Comparison of ENCODE assay signal across 26 cellular contexts in genomic region chr1:225406976-225407725, GRCh38. TPM values are rescaled to one million over a fixed set of nuclear protein-coding genes. Genes with fewer than 3 reads are reported as not detected.
DNase-seq lines count a peak whose midpoint lies in the region; ATAC-seq, FAIRE-seq and TF ChIP-seq lines count a peak whose summit lies in the region.
"Had no signal": no experiment of that assay in that cellular context is flagged by ENCODE, and none has a peak within 500 bp of the region (broad histone marks: within the 10 kb centered on the region; RNA-seq: fewer than 3 reads in every experiment).

No MANE protein-coding gene starts in this region.

- peaks cover 51% of the 10 kb centered on the region for H3K36me3 ChIP-seq in CD4-positive, alpha-beta memory T cell (ENCODE audit: insufficient read depth, low read length)
- peaks cover 21 to 89% (median 22%) of the 10 kb centered on the region in 3 experiments for H3K36me3 ChIP-seq in naive thymus-derived CD4-positive, alpha-beta T cell (ENCODE audit: control insufficient read depth in 2 of 3, insufficient read depth in 3 of 3, low read length in 3 of 3)
- peaks cover 4 to 97% of the 10 kb centered on the region in 2 donors for H3K36me3 ChIP-seq in left lung
- H3K36me3 ChIP-seq: breast epithelium had no signal

- H3K27ac Mint-ChIP-seq in T-helper 2 cell treated with Interferon-gamma antibody and Interleukin-4, amounts not matched to agents 5 μg/mL and 100 μg/mL, for 36 hours = peak overlapping the region; percentile 33
- H3K27ac Mint-ChIP-seq in CD4-positive, alpha-beta memory T cell = peak overlapping the region in 5 of 7 donors; percentile 18 to 83 (median 62)
- peak overlapping the region; percentile 41 for H3K27ac Mint-ChIP-seq in activated B cell treated with CpG ODN at 0.5 μM for 24 hours
- peak overlapping the region in 5 of 9 donors; percentile 4 to 67 (median 54) for H3K27ac Mint-ChIP-seq in naive thymus-derived CD4-positive, alpha-beta T cell
- H3K27ac Mint-ChIP-seq: activated CD4-positive, alpha-beta T cell treated with anti-CD3 and anti-CD28 coated beads, Interleukin-2, amount 10 ng/mL, durations not matched to agents 7 days and 5 days; B cell had no signal

- peaks cover 75% of the 10 kb centered on the region for H3K36me3 Mint-ChIP-seq in T-helper 2 cell treated with Interferon-gamma antibody and Interleukin-4, amounts not matched to agents 5 μg/mL and 100 μg/mL, for 36 hours (ENCODE audit: low read depth)
- peaks cover 76 to 77% of the 10 kb centered on the region in 2 donors for H3K36me3 Mint-ChIP-seq in CD4-positive, alpha-beta memory T cell
- peaks cover 84% of the 10 kb centered on the region for H3K36me3 Mint-ChIP-seq in activated B cell treated with CpG ODN at 0.5 μM for 24 hours (ENCODE audit: low read depth)
- H3K36me3 Mint-ChIP-seq in naive thymus-derived CD4-positive, alpha-beta T cell = peaks cover 9 to 69% (median 38%) of the 10 kb centered on the region in 5 donors

- TF ChIP-seq CTCF in activated B cell treated with CpG ODN at 0.5 μM for 24 hours (IDR thresholded peaks at IDR 0.05) (no peak), left lung (IDR thresholded peaks at IDR 0.05) (no peak)

- CTCF ChIA-PET in CD4-positive, alpha-beta memory T cell (lab: Charles Lee; ENCODE audit: partially characterized antibody) = interaction anchor here (1.3 to 2.3 kb wide), 2 partner anchors 11 to 15 kb away, joined by 3 to 5 read pairs; no protein-coding TSS in a partner anchor
- CTCF ChIA-PET in activated B cell treated with CpG ODN at 0.5 μM for 24 hours (lab: Charles Lee) = no interaction called here
- CTCF ChIA-PET in naive thymus-derived CD4-positive, alpha-beta T cell (lab: Charles Lee) = no interaction called here

- no peak overlapping the region for H3K4me3 ChIP-seq in CD4-positive, alpha-beta memory T cell (ENCODE audit: low read length in 2 of 2)
- H3K4me3 ChIP-seq in naive thymus-derived CD4-positive, alpha-beta T cell (ENCODE audit: low read length) = no peak overlapping the region
- H3K4me3 ChIP-seq in left lung = no peak overlapping the region
- H3K4me3 ChIP-seq: breast epithelium, GM12878, PC-9, sigmoid colon, upper lobe of right lung had no signal

- DNase-seq in T-helper 2 cell treated with Interferon-gamma antibody and Interleukin-4, amounts not matched to agents 5 μg/mL and 100 μg/mL, for 36 hours (ENCODE audit: low spot score) = no peak
- DNase-seq in T-helper 2 cell (no peak), activated B cell treated with CpG ODN at 0.5 μM for 24 hours (no peak), HTR-8/SVneo (ENCODE audit: insufficient read length, low spot score) (no peak), left lung (no peak)
- DNase-seq in CD4-positive, alpha-beta memory T cell = no peak
- DNase-seq in naive thymus-derived CD4-positive, alpha-beta T cell = no peak
- DNase-seq: activated CD4-positive, alpha-beta T cell treated with anti-CD3 and anti-CD28 coated beads, Interleukin-2, amount 10 ng/mL, durations not matched to agents 7 days and 5 days; activated CD8-positive, alpha-beta memory T cell treated with anti-CD3 and anti-CD28 coated beads, Interleukin-2, amount 50 U/mL, for 4 hours; activated gamma-delta T cell; amygdala; Calu3; effector CD8-positive, alpha-beta T cell; foreskin keratinocyte; GOT3; NCI-H524; PC-9; SHP77 treated with DMSO at 0.1 percent for 48 hours; sigmoid colon; upper lobe of right lung had no signal

- no peaks in the 10 kb centered on the region for H3K9me3 ChIP-seq in CD4-positive, alpha-beta memory T cell (ENCODE audit: control insufficient read depth in 1 of 2, low read length in 2 of 2)
- H3K9me3 ChIP-seq in naive thymus-derived CD4-positive, alpha-beta T cell (ENCODE audit: control insufficient read depth in 2 of 3, low read length in 3 of 3) = no peaks in the 10 kb centered on the region
- no peaks in the 10 kb centered on the region for H3K9me3 ChIP-seq in left lung
- H3K9me3 ChIP-seq: breast epithelium, sigmoid colon, upper lobe of right lung had no signal

- H3K9me3 Mint-ChIP-seq in T-helper 2 cell treated with Interferon-gamma antibody and Interleukin-4, amounts not matched to agents 5 μg/mL and 100 μg/mL, for 36 hours = no peaks in the 10 kb centered on the region
- H3K9me3 Mint-ChIP-seq in CD4-positive, alpha-beta memory T cell = no peaks in the 10 kb centered on the region
- no peaks in the 10 kb centered on the region for H3K9me3 Mint-ChIP-seq in activated B cell treated with CpG ODN at 0.5 μM for 24 hours
- no peaks in the 10 kb centered on the region for H3K9me3 Mint-ChIP-seq in naive thymus-derived CD4-positive, alpha-beta T cell
- H3K9me3 Mint-ChIP-seq: activated CD4-positive, alpha-beta T cell treated with anti-CD3 and anti-CD28 coated beads, Interleukin-2, amount 10 ng/mL, durations not matched to agents 7 days and 5 days; nephron had no signal

- intact Hi-C loops in CD4-positive, alpha-beta memory T cell (cut with micrococcal nuclease) = no loop called here
- intact Hi-C loops in activated B cell treated with CpG ODN at 0.5 μM for 24 hours (cut with micrococcal nuclease) = no loop called here
- intact Hi-C loops in naive thymus-derived CD4-positive, alpha-beta T cell (cut with micrococcal nuclease) = no loop called here
- intact Hi-C loops in left lung (cut with DNase I) = no loop called here

- H3K4me1 Mint-ChIP-seq in T-helper 2 cell treated with Interferon-gamma antibody and Interleukin-4, amounts not matched to agents 5 μg/mL and 100 μg/mL, for 36 hours (ENCODE audit: low read depth) = peaks cover 4% of the 10 kb centered on the region
- H3K4me1 Mint-ChIP-seq in CD4-positive, alpha-beta memory T cell = peaks cover 3 to 10% (median 4%) of the 10 kb centered on the region in 4 donors
- no peaks in the 10 kb centered on the region for H3K4me1 Mint-ChIP-seq in activated B cell treated with CpG ODN at 0.5 μM for 24 hours
- H3K4me1 Mint-ChIP-seq in naive thymus-derived CD4-positive, alpha-beta T cell = peaks cover 8 to 20% (median 12%) of the 10 kb centered on the region in 7 donors
- H3K4me1 Mint-ChIP-seq: B cell had no signal

- ATAC-seq in activated B cell treated with CpG ODN at 0.5 μM for 24 hours (ENCODE audit: low read depth) (no peak), GM18873 (IDR thresholded peaks at IDR 0.05; ENCODE audit: low FRiP score, unreplicated experiment) (no peak), left lung (no peak)
- ATAC-seq in naive thymus-derived CD4-positive, alpha-beta T cell = no peak
- ATAC-seq: foreskin keratinocyte, GM12878, upper lobe of right lung had no signal

- no peaks in the 10 kb centered on the region for H3K4me1 ChIP-seq in CD4-positive, alpha-beta memory T cell (ENCODE audit: insufficient read depth, low read length)
- H3K4me1 ChIP-seq in naive thymus-derived CD4-positive, alpha-beta T cell (ENCODE audit: control insufficient read depth in 2 of 2, insufficient read depth in 2 of 2, low read length in 2 of 2) = no peaks in the 10 kb centered on the region
- no peaks in the 10 kb centered on the region for H3K4me1 ChIP-seq in left lung
- H3K4me1 ChIP-seq: breast epithelium, foreskin keratinocyte, upper lobe of right lung had no signal

- H3K4me3 Mint-ChIP-seq in T-helper 2 cell treated with Interferon-gamma antibody and Interleukin-4, amounts not matched to agents 5 μg/mL and 100 μg/mL, for 36 hours = no peak overlapping the region
- no peak overlapping the region for H3K4me3 Mint-ChIP-seq in CD4-positive, alpha-beta memory T cell
- no peak overlapping the region for H3K4me3 Mint-ChIP-seq in activated B cell treated with CpG ODN at 0.5 μM for 24 hours
- no peak overlapping the region for H3K4me3 Mint-ChIP-seq in naive thymus-derived CD4-positive, alpha-beta T cell
- H3K4me3 Mint-ChIP-seq: activated CD4-positive, alpha-beta T cell treated with anti-CD3 and anti-CD28 coated beads, Interleukin-2, amount 10 ng/mL, durations not matched to agents 7 days and 5 days; B cell; nephron had no signal

- no peaks in the 10 kb centered on the region for H3K27me3 Mint-ChIP-seq in T-helper 2 cell treated with Interferon-gamma antibody and Interleukin-4, amounts not matched to agents 5 μg/mL and 100 μg/mL, for 36 hours (ENCODE audit: low read depth)
- no peaks in the 10 kb centered on the region for H3K27me3 Mint-ChIP-seq in CD4-positive, alpha-beta memory T cell
- no peaks in the 10 kb centered on the region for H3K27me3 Mint-ChIP-seq in activated B cell treated with CpG ODN at 0.5 μM for 24 hours
- no peaks in the 10 kb centered on the region for H3K27me3 Mint-ChIP-seq in naive thymus-derived CD4-positive, alpha-beta T cell
- H3K27me3 Mint-ChIP-seq: activated CD4-positive, alpha-beta T cell treated with anti-CD3 and anti-CD28 coated beads, Interleukin-2, amount 10 ng/mL, durations not matched to agents 7 days and 5 days; B cell had no signal

- H3K27me3 ChIP-seq in CD4-positive, alpha-beta memory T cell (ENCODE audit: insufficient read depth, low read length) = no peaks in the 10 kb centered on the region
- H3K27me3 ChIP-seq in naive thymus-derived CD4-positive, alpha-beta T cell (ENCODE audit: control insufficient read depth in 2 of 2, insufficient read depth in 2 of 2, low read length in 2 of 2) = no peaks in the 10 kb centered on the region
- H3K27me3 ChIP-seq in left lung = no peaks in the 10 kb centered on the region
- H3K27me3 ChIP-seq: breast epithelium, foreskin keratinocyte, sigmoid colon, upper lobe of right lung had no signal

- no peak overlapping the region for H3K27ac ChIP-seq in CD4-positive, alpha-beta memory T cell (ENCODE audit: low read depth, low read length)
- H3K27ac ChIP-seq in naive thymus-derived CD4-positive, alpha-beta T cell (ENCODE audit: low read depth, low read length) = no peak overlapping the region
- H3K27ac ChIP-seq in left lung = no peak overlapping the region
- H3K27ac ChIP-seq: breast epithelium, foreskin keratinocyte, KMS-11, PC-9, sigmoid colon, upper lobe of right lung had no signal

- POLR2A ChIA-PET in CD4-positive, alpha-beta memory T cell (lab: Charles Lee; ENCODE audit: partially characterized antibody) = interaction anchor here (1.3 kb wide), 1 partner anchor 38 kb away, joined by 4 read pairs; no protein-coding TSS in a partner anchor
- POLR2A ChIA-PET in activated B cell treated with CpG ODN at 0.5 μM for 24 hours (lab: Charles Lee) = no interaction called here
- POLR2A ChIA-PET in naive thymus-derived CD4-positive, alpha-beta T cell (lab: Charles Lee) = interaction anchor here (1.2 kb wide), 1 partner anchor 38 kb away, joined by 3 read pairs; no protein-coding TSS in a partner anchor

- FAIRE-seq in HTR-8/SVneo (lab: Jason Lieb, UNC) = no peak
- FAIRE-seq: GM12878 had no signal

RNA-seq across cellular contexts. Expression of gene LBR, which starts 20.7 kb away (rescaled TPM):
- 100 to 1,000 TPM; 138 to 150 TPM for total RNA-seq in CD4-positive, alpha-beta memory T cell
- polyA plus RNA-seq in CD4-positive, alpha-beta memory T cell = 100 to 1,000 TPM; 106 to 121 TPM
- total RNA-seq in activated B cell treated with CpG ODN at 0.5 μM for 24 hours (93.1 and 113 TPM in 2 replicates), left lung (10 to 100 TPM; 42.4 to 75.0 TPM)
- 100 to 1,000 TPM; 104 to 220 (median 132) TPM for total RNA-seq in naive thymus-derived CD4-positive, alpha-beta T cell
- 100 to 1,000 TPM; 115 to 117 TPM for polyA plus RNA-seq in naive thymus-derived CD4-positive, alpha-beta T cell
